ENCODE assay signal across 15 cellular contexts in genomic region chr2:48272199-48272598, GRCh38. TPM values are rescaled to one million over a fixed set of nuclear protein-coding genes. Genes with fewer than 3 reads are reported as not detected.
DNase-seq lines count a peak whose midpoint lies in the region; ATAC-seq lines count a peak whose summit lies in the region.
"Had no signal": no experiment of that assay in that cellular context is flagged by ENCODE, and none has a peak within 500 bp of the region (broad histone marks: within the 10 kb centered on the region; RNA-seq: fewer than 3 reads in every experiment).

No MANE protein-coding gene starts in this region.

- peak; percentile 76 for ATAC-seq in GM18907 (IDR thresholded peaks at IDR 0.05; ENCODE audit: unreplicated experiment)
- ATAC-seq in GM21423 (IDR thresholded peaks at IDR 0.05; ENCODE audit: unreplicated experiment), result peak; percentile 44
- peak; percentile 90 for ATAC-seq in HG02973 (IDR thresholded peaks at IDR 0.05; ENCODE audit: unreplicated experiment)
- no peak for ATAC-seq in HG03196 (IDR thresholded peaks at IDR 0.05; ENCODE audit: unreplicated experiment)

- peak overlapping the region; percentile 41 for H3K27ac Mint-ChIP-seq in T-helper 1 cell treated with Interleukin-12 subunit alpha and Interleukin-12 subunit beta and Interleukin-4 antibody, amounts not matched to agents 30 μg/mL and 1 μg/mL, for 36 hours
- H3K27ac Mint-ChIP-seq: activated CD4-positive, alpha-beta T cell treated with anti-CD3 and anti-CD28 coated beads, Interleukin-2, amount 10 ng/mL, durations not matched to agents 7 days and 5 days; naive B cell had no signal

- no peak overlapping the region for H3K4me3 Mint-ChIP-seq in T-helper 1 cell treated with Interleukin-12 subunit alpha and Interleukin-12 subunit beta and Interleukin-4 antibody, amounts not matched to agents 30 μg/mL and 1 μg/mL, for 36 hours
- H3K4me3 Mint-ChIP-seq: activated CD4-positive, alpha-beta T cell treated with anti-CD3 and anti-CD28 coated beads, Interleukin-2, amount 10 ng/mL, durations not matched to agents 7 days and 5 days; naive B cell had no signal

- H3K27me3 Mint-ChIP-seq in T-helper 1 cell treated with Interleukin-12 subunit alpha and Interleukin-12 subunit beta and Interleukin-4 antibody, amounts not matched to agents 30 μg/mL and 1 μg/mL, for 36 hours (ENCODE audit: low read depth), result no peaks in the 10 kb centered on the region
- H3K27me3 Mint-ChIP-seq: activated CD4-positive, alpha-beta T cell treated with anti-CD3 and anti-CD28 coated beads, Interleukin-2, amount 10 ng/mL, durations not matched to agents 7 days and 5 days; naive B cell had no signal

- peaks cover 11% of the 10 kb centered on the region for H3K4me1 Mint-ChIP-seq in T-helper 1 cell treated with Interleukin-12 subunit alpha and Interleukin-12 subunit beta and Interleukin-4 antibody, amounts not matched to agents 30 μg/mL and 1 μg/mL, for 36 hours (ENCODE audit: low read depth)

- peaks cover 9% of the 10 kb centered on the region for H3K9me3 Mint-ChIP-seq in T-helper 1 cell treated with Interleukin-12 subunit alpha and Interleukin-12 subunit beta and Interleukin-4 antibody, amounts not matched to agents 30 μg/mL and 1 μg/mL, for 36 hours

- no peak for DNase-seq in SK-N-DZ (ENCODE audit: low spot score)
- DNase-seq in activated T-cell treated with anti-CD3 and anti-CD28 coated beads, Interleukin-2, amount 50 U/mL, for 1 hour, result no peak
- DNase-seq: activated CD4-positive, alpha-beta T cell treated with anti-CD3 and anti-CD28 coated beads, Interleukin-2, amount 10 ng/mL, durations not matched to agents 7 days and 5 days; activated T-cell treated with anti-CD3 and anti-CD28 coated beads, Interleukin-2, amount 50 U/mL, for 48 hours; glutamatergic neuron; mammary epithelial cell; naive B cell; NCI-H1092; small intestine; stimulated activated CD4-positive, alpha-beta T cell treated with anti-CD3 and anti-CD28 coated beads, Interleukin-4, amount 100 ng/mL, for 4 hours had no signal

- peaks cover 7% of the 10 kb centered on the region for H3K36me3 Mint-ChIP-seq in T-helper 1 cell treated with Interleukin-12 subunit alpha and Interleukin-12 subunit beta and Interleukin-4 antibody, amounts not matched to agents 30 μg/mL and 1 μg/mL, for 36 hours (ENCODE audit: low read depth)

RNA-seq across cellular contexts. Expression of gene FOXN2, which starts 42.3 kb away (rescaled TPM):
- 23.6 and 25.8 TPM in 2 replicates for polyA plus RNA-seq in SK-N-DZ (2014; cell fraction: cytosol; rRNA removed)
- polyA plus RNA-seq in SK-N-DZ (2014; cell fraction: nucleus; rRNA removed), result 24.9 and 31.4 TPM in 2 replicates
